17 cellular contexts compared by ENCODE assay signal in genomic region chr2:63993871-63994270, GRCh38. TPM values are rescaled to one million over a fixed set of nuclear protein-coding genes. Genes with fewer than 3 reads are reported as not detected.
DNase-seq lines count a peak whose midpoint lies in the region; ATAC-seq and TF ChIP-seq lines count a peak whose summit lies in the region.
"Had no signal": no experiment of that assay in that cellular context is flagged by ENCODE, and none has a peak within 500 bp of the region (broad histone marks: within the 10 kb centered on the region; RNA-seq: fewer than 3 reads in every experiment).

No MANE protein-coding gene starts in this region.

- H3K9me3 ChIP-seq in mammary epithelial cell (replicated peaks; ENCODE audit: insufficient read depth, low read length) (peaks cover 4% of the 10 kb centered on the region), smooth muscle cell (replicated peaks; ENCODE audit: low read depth) (no peaks in the 10 kb centered on the region)
- H3K9me3 ChIP-seq: BE2C had no signal

- dilution Hi-C loops in mammary epithelial cell (cut with HindIII; ENCODE audit: low sequenced_read_pairs), result no loop called here

- peaks cover 12% of the 10 kb centered on the region for H3K36me3 Mint-ChIP-seq in MCF 10A (ENCODE audit: insufficient read depth, unreplicated experiment)

- in situ Hi-C loops in mammary epithelial cell (cut with MboI; ENCODE audit: low sequenced_read_pairs in 2 of 2), result no loop called here

- H3K79me2 ChIP-seq in mammary epithelial cell (ENCODE audit: insufficient read depth, low read length), result peaks cover 16% of the 10 kb centered on the region
- peaks cover 42% of the 10 kb centered on the region for H3K79me2 ChIP-seq in smooth muscle cell (ENCODE audit: low read depth)

- H3K27ac ChIP-seq in mammary epithelial cell (ENCODE audit: insufficient read depth, low read depth, low read length) (no peak overlapping the region), smooth muscle cell (ENCODE audit: low read depth) (peak overlapping the region; percentile 50)

- H3K4me2 ChIP-seq in mammary epithelial cell (ENCODE audit: insufficient read depth, low read depth, low read length) (no peak overlapping the region), smooth muscle cell (peak overlapping the region; percentile 48)

- H3K9me3 Mint-ChIP-seq in MCF 10A (ENCODE audit: unreplicated experiment), result peaks cover 24% of the 10 kb centered on the region

- peaks cover 3% of the 10 kb centered on the region for H3K4me1 ChIP-seq in mammary epithelial cell (ENCODE audit: insufficient read depth, low read length)
- H3K4me1 ChIP-seq in smooth muscle cell (ENCODE audit: low read depth), result peaks cover 15% of the 10 kb centered on the region
- H3K4me1 ChIP-seq: BE2C had no signal

- H3K4me3 Mint-ChIP-seq in MCF 10A (ENCODE audit: unreplicated experiment), result no peak overlapping the region
- H3K4me3 Mint-ChIP-seq: CD8-positive, alpha-beta memory T cell; HFFc6; IgD-negative memory B cell had no signal

- H4K20me1 ChIP-seq in mammary epithelial cell (ENCODE audit: insufficient read depth, low read length) (no peaks in the 10 kb centered on the region), smooth muscle cell (ENCODE audit: low read depth) (peaks cover 24% of the 10 kb centered on the region)

- no peak for TF ChIP-seq CTCF in mammary epithelial cell (conservative IDR thresholded peaks at IDR 0.05 in 1 of 2, IDR thresholded peaks at IDR 0.05 in 1 of 2; ENCODE audit: extremely low read depth in 1 of 2, insufficient read depth in 1 of 2, low read depth in 1 of 2, low read length in 2 of 2)
- TF ChIP-seq CTCF in MCF 10A (IDR thresholded peaks at IDR 0.05; ENCODE audit: unreplicated experiment), result no peak
- no peak for TF ChIP-seq CTCF in smooth muscle cell (IDR thresholded peaks at IDR 0.05; ENCODE audit: borderline replicate concordance, insufficient read depth, poor library complexity, severe bottlenecking)

- H2AFZ ChIP-seq in mammary epithelial cell (ENCODE audit: low read depth, low read length), result no peak overlapping the region
- H2AFZ ChIP-seq in smooth muscle cell (ENCODE audit: low read depth), result no peak overlapping the region

- H3K36me3 ChIP-seq in mammary epithelial cell (ENCODE audit: insufficient read depth, low read length) (no peaks in the 10 kb centered on the region), smooth muscle cell (ENCODE audit: low read depth) (no peaks in the 10 kb centered on the region)
- H3K36me3 ChIP-seq: BE2C had no signal

- no peak overlapping the region for H3K27ac Mint-ChIP-seq in MCF 10A (ENCODE audit: low read depth, unreplicated experiment)
- H3K27ac Mint-ChIP-seq: HFFc6, IgD-negative memory B cell had no signal

- WGBS in mammary epithelial cell (ENCODE audit: low coverage, missing lambda C conversion rate), result 43% methylated on average over 5 of the region's 5 CpGs
- 57% methylated on average over 5 of the region's 5 CpGs for WGBS in smooth muscle cell (ENCODE audit: low lambda C conversion rate)

- peak; percentile 40 for DNase-seq in mammary epithelial cell
- DNase-seq in MCF 10A (ENCODE audit: unreplicated experiment), result no peak
- DNase-seq in RPMI7951 (ENCODE audit: low read depth), result peak; percentile 87
- peak; percentile 9 for DNase-seq in central memory CD4-positive, alpha-beta T cell
- DNase-seq in smooth muscle cell (lab: John Stamatoyannopoulos, UW; ENCODE audit: unreplicated experiment), result no peak
- DNase-seq: BE2C, DMS 273 treated with DMSO at 0.1 percent for 48 hours, EL, HFFc6, NCI-H1436 treated with DMSO at 0.1 percent for 48 hours, NCI-H2081, NCI-H510A treated with DMSO at 0.1 percent for 48 hours, SHP77 treated with DMSO at 0.1 percent for 48 hours had no signal

- ATAC-seq in HG02642 (IDR thresholded peaks at IDR 0.05; ENCODE audit: poor library complexity, unreplicated experiment), result no peak
- ATAC-seq in HG03521 (IDR thresholded peaks at IDR 0.05; ENCODE audit: unreplicated experiment), result no peak

- no peaks in the 10 kb centered on the region for H3F3A ChIP-seq in smooth muscle cell (ENCODE audit: low read depth)

- no peaks in the 10 kb centered on the region for H3K27me3 ChIP-seq in mammary epithelial cell (ENCODE audit: insufficient read depth, low read length)
- H3K27me3 ChIP-seq in smooth muscle cell (ENCODE audit: low read depth), result no peaks in the 10 kb centered on the region
- H3K27me3 ChIP-seq: BE2C had no signal

- no peaks in the 10 kb centered on the region for H3K27me3 Mint-ChIP-seq in MCF 10A (ENCODE audit: insufficient read depth, unreplicated experiment)
- H3K27me3 Mint-ChIP-seq: IgD-negative memory B cell had no signal

- H3K9ac ChIP-seq in mammary epithelial cell (ENCODE audit: insufficient read depth, low read length) (no peak overlapping the region), smooth muscle cell (ENCODE audit: low read depth) (no peak overlapping the region)

- H3K4me3 ChIP-seq in mammary epithelial cell (replicated peaks in 1 of 3; ENCODE audit: insufficient read depth in 1 of 3, low read depth in 2 of 3, low read length in 3 of 3) (no peak overlapping the region), smooth muscle cell (no peak overlapping the region)

- intact Hi-C loops in mammary epithelial cell (cut with micrococcal nuclease) (no loop called here), MCF 10A (cut with micrococcal nuclease) (no loop called here)

- peaks cover 14% of the 10 kb centered on the region for H3K4me1 Mint-ChIP-seq in MCF 10A (ENCODE audit: insufficient read depth, unreplicated experiment)

- CTCF ChIA-PET in mammary epithelial cell (lab: Charles Lee; ENCODE audit: low non-redundant PET), result no interaction called here
- CTCF ChIA-PET in MCF 10A (lab: Yijun Ruan, JAX), result no interaction called here

- BruUV-seq in mammary epithelial cell (replicated peaks; lab: Mats Ljungman, UMichigan) (no TSS peak), MCF 10A (replicated peaks; lab: Mats Ljungman, UMichigan) (no TSS peak)

- POLR2A ChIA-PET in MCF 10A (lab: Yijun Ruan, JAX), result no interaction called here

RNA-seq across cellular contexts. Expression of gene VPS54, which starts 25.4 kb away (rescaled TPM):
- 10 to 100 TPM; 12.3 to 15.3 TPM for total RNA-seq in mammary epithelial cell
- 5.9 TPM for polyA plus RNA-seq in mammary epithelial cell
- polyA minus RNA-seq in mammary epithelial cell, result 13.4 TPM
- total RNA-seq in MCF 10A (2022), result 13.1 and 16.5 TPM in 2 replicates
- 25.2 and 27.8 TPM in 2 replicates for total RNA-seq in RPMI7951 (2014; rRNA removed; shearing (Covaris generic))
- 36.9 and 40.8 TPM in 2 replicates for total RNA-seq in smooth muscle cell
- polyA plus RNA-seq in smooth muscle cell, result 12.8 and 13.2 TPM in 2 replicates

Comparison
In these comparisons a context has a peak if more than half of its experiments do, and no peak if none do; other contexts are left out.
1. DNase-seq: peak in mammary epithelial cell (single experiment), RPMI7951 (single experiment) and central memory CD4-positive, alpha-beta T cell (single experiment); none in MCF 10A (single experiment) and smooth muscle cell (single experiment).